Comparison of ENCODE assay signal across 16 cellular contexts in the genomic region with DNA sequence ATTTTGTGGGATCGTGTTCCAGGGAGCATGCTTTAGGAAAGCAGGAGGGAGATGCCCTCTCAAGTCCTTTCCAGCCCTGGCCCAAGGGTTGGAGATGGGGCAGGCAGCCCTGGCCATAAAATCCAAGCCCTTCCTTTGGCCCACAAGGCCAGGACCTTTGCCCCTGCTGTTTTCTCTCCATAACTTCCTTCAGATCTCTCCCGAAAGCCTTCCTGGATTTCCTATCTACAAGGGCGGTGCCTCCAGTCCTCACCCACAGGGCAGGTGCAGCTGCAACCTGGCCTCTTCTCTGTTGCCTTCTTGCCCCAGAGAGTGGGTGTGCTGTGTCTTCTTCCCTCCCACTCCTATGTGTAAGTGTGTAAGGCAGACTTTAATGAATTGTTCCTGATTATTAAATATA. TPM values are rescaled to one million over a fixed set of nuclear protein-coding genes. Genes with fewer than 3 reads are reported as not detected.
DNase-seq lines count a peak whose midpoint lies in the region; ATAC-seq and TF ChIP-seq lines count a peak whose summit lies in the region.
"Had no signal": no experiment of that assay in that cellular context is flagged by ENCODE, and none has a peak within 500 bp of the region (broad histone marks: within the 10 kb centered on the region; RNA-seq: fewer than 3 reads in every experiment).

No MANE protein-coding gene starts in this region.

- no peak overlapping the region for H3K4me2 ChIP-seq in mesenchymal stem cell (ENCODE audit: low read length, poor library complexity, severe bottlenecking)

- H3K27ac ChIP-seq in Peyer's patch (peak overlapping the region in 3 of 4 donors; percentile 25 to 74 (median 59)), mesenchymal stem cell (ENCODE audit: low read length, poor library complexity, severe bottlenecking) (no peak overlapping the region), adrenal gland (no peak overlapping the region)
- H3K27ac ChIP-seq: C4-2B, SJSA1 had no signal

- no peak overlapping the region for H3K14ac ChIP-seq in mesenchymal stem cell (ENCODE audit: low read length in 2 of 2)

- peaks cover 2% of the 10 kb centered on the region for H3K79me1 ChIP-seq in mesenchymal stem cell (replicated peaks; ENCODE audit: low read length, poor library complexity, severe bottlenecking)

- H3K36me3 ChIP-seq in Peyer's patch (no peaks in the 10 kb centered on the region), mesenchymal stem cell (ENCODE audit: control insufficient read depth in 1 of 2, insufficient read depth in 2 of 2, low read depth in 1 of 2, low read length in 2 of 2) (no peaks in the 10 kb centered on the region), adrenal gland (replicated peaks in 1 of 2) (no peaks in the 10 kb centered on the region)
- H3K36me3 ChIP-seq: SJSA1 had no signal

- no peak overlapping the region for H2AFZ ChIP-seq in mesenchymal stem cell (ENCODE audit: low read depth, low read length)

- no peak overlapping the region for H3K27ac Mint-ChIP-seq in activated naive CD8-positive, alpha-beta T cell treated with anti-CD3 and anti-CD28 coated beads, Interleukin-2, amount 50 U/mL, for 24 hours
- no peak overlapping the region for H3K27ac Mint-ChIP-seq in activated naive CD8-positive, alpha-beta T cell treated with anti-CD3 and anti-CD28 coated beads for 36 hours
- peak overlapping the region; percentile 60 for H3K27ac Mint-ChIP-seq in stimulated activated effector memory CD8-positive, alpha-beta T cell treated with anti-CD3 and anti-CD28 coated beads, Interleukin-12 subunit alpha, Interleukin-12 subunit beta, amount 100 ng/mL, for 72 hours
- H3K27ac Mint-ChIP-seq in glutamatergic neuron (ENCODE audit: unreplicated experiment): no peak overlapping the region

- DNase-seq in activated naive CD8-positive, alpha-beta T cell treated with anti-CD3 and anti-CD28 coated beads, Interleukin-2, amount 50 U/mL, for 24 hours: no peak
- no peak for DNase-seq in activated naive CD8-positive, alpha-beta T cell treated with anti-CD3 and anti-CD28 coated beads for 36 hours
- DNase-seq in Peyer's patch (peak in 2 of 3 donors; percentile 83 to 86), mesenchymal stem cell (no peak), adrenal gland (no peak), NOMO-1 (lab: John Stamatoyannopoulos, UW; ENCODE audit: unreplicated experiment in 2 of 2) (no peak), glutamatergic neuron (no peak)
- no peak for DNase-seq in stimulated activated effector memory CD8-positive, alpha-beta T cell treated with anti-CD3 and anti-CD28 coated beads, Interleukin-12 subunit alpha, Interleukin-12 subunit beta, amount 100 ng/mL, for 72 hours (ENCODE audit: low spot score in 2 of 2)
- DNase-seq: H7, Karpas-422, MM.1S, NCI-H1092 treated with DMSO at 0.1 percent for 48 hours, NCI-H526 treated with DMSO at 0.1 percent for 48 hours, PC-3 had no signal

- H4K8ac ChIP-seq in mesenchymal stem cell (ENCODE audit: low read length): no peak overlapping the region

- no peak overlapping the region for H2BK5ac ChIP-seq in mesenchymal stem cell (ENCODE audit: low read depth, low read length, poor library complexity, severe bottlenecking)

- H2AK5ac ChIP-seq in mesenchymal stem cell (ENCODE audit: low read length, severe bottlenecking): peak overlapping the region; percentile 11

- peaks cover 47% of the 10 kb centered on the region for H3K4me1 Mint-ChIP-seq in activated naive CD8-positive, alpha-beta T cell treated with anti-CD3 and anti-CD28 coated beads, Interleukin-2, amount 50 U/mL, for 24 hours
- H3K4me1 Mint-ChIP-seq in activated naive CD8-positive, alpha-beta T cell treated with anti-CD3 and anti-CD28 coated beads for 36 hours: peaks cover 34% of the 10 kb centered on the region
- peaks cover 58% of the 10 kb centered on the region for H3K4me1 Mint-ChIP-seq in stimulated activated effector memory CD8-positive, alpha-beta T cell treated with anti-CD3 and anti-CD28 coated beads, Interleukin-12 subunit alpha, Interleukin-12 subunit beta, amount 100 ng/mL, for 72 hours
- peaks cover 9% of the 10 kb centered on the region for H3K4me1 Mint-ChIP-seq in glutamatergic neuron (ENCODE audit: low read depth, unreplicated experiment)

- H4K91ac ChIP-seq in mesenchymal stem cell (ENCODE audit: low read length): no peak overlapping the region

- H2BK12ac ChIP-seq in mesenchymal stem cell (ENCODE audit: low read length in 2 of 2): peak overlapping the region in 1 of 2 experiments; percentile 79

- H2BK15ac ChIP-seq in mesenchymal stem cell (ENCODE audit: low read depth, poor library complexity, severe bottlenecking): no peak overlapping the region

- H3K9me3 ChIP-seq in Peyer's patch (no peaks in the 10 kb centered on the region), mesenchymal stem cell (ENCODE audit: control insufficient read depth, low read length) (no peaks in the 10 kb centered on the region), adrenal gland (replicated peaks in 1 of 3) (no peaks in the 10 kb centered on the region)
- H3K9me3 ChIP-seq: SJSA1 had no signal

- no peak overlapping the region for H3K4me3 ChIP-seq in Peyer's patch
- H3K4me3 ChIP-seq in mesenchymal stem cell (ENCODE audit: insufficient read depth in 1 of 2, low read depth in 1 of 2, low read length in 2 of 2): no peak overlapping the region
- H3K4me3 ChIP-seq in adrenal gland: no peak overlapping the region
- H3K4me3 ChIP-seq: SJSA1 had no signal

- H3K9ac ChIP-seq in mesenchymal stem cell (ENCODE audit: low read length): no peak overlapping the region

- H3K23ac ChIP-seq in mesenchymal stem cell (ENCODE audit: low read length in 2 of 2): no peak overlapping the region

- WGBS in mesenchymal stem cell: 86% methylated on average over 3 of the region's 3 CpGs
- WGBS in adrenal gland, 4 donors: 77 to 100% (median 97%) methylated on average over 3 of the region's 3 CpGs

- no peak overlapping the region for H3K4ac ChIP-seq in mesenchymal stem cell (ENCODE audit: low read depth in 1 of 2, low read length in 2 of 2)

- H3K4me3 Mint-ChIP-seq in activated naive CD8-positive, alpha-beta T cell treated with anti-CD3 and anti-CD28 coated beads, Interleukin-2, amount 50 U/mL, for 24 hours: peak overlapping the region; percentile 17
- no peak overlapping the region for H3K4me3 Mint-ChIP-seq in activated naive CD8-positive, alpha-beta T cell treated with anti-CD3 and anti-CD28 coated beads for 36 hours
- peak overlapping the region; percentile 84 for H3K4me3 Mint-ChIP-seq in stimulated activated effector memory CD8-positive, alpha-beta T cell treated with anti-CD3 and anti-CD28 coated beads, Interleukin-12 subunit alpha, Interleukin-12 subunit beta, amount 100 ng/mL, for 72 hours
- H3K4me3 Mint-ChIP-seq in glutamatergic neuron (ENCODE audit: unreplicated experiment): no peak overlapping the region

- intact Hi-C loops in adrenal gland (cut with DNase I): no loop called here

- TF ChIP-seq POLR2A in Peyer's patch (IDR thresholded peaks at IDR 0.05): no peak
- TF ChIP-seq POLR2A in adrenal gland (IDR thresholded peaks at IDR 0.05): no peak

- H3K27me3 ChIP-seq in Peyer's patch (no peaks in the 10 kb centered on the region), mesenchymal stem cell (ENCODE audit: control insufficient read depth in 1 of 2, insufficient read depth in 1 of 2, low read length in 2 of 2) (no peaks in the 10 kb centered on the region), adrenal gland (no peaks in the 10 kb centered on the region)
- H3K27me3 ChIP-seq: SJSA1 had no signal

- no peak for ATAC-seq in activated naive CD8-positive, alpha-beta T cell treated with anti-CD3 and anti-CD28 coated beads, Interleukin-2, amount 50 U/mL, for 24 hours
- no peak for ATAC-seq in stimulated activated effector memory CD8-positive, alpha-beta T cell treated with anti-CD3 and anti-CD28 coated beads, Interleukin-12 subunit alpha, Interleukin-12 subunit beta, amount 100 ng/mL, for 72 hours
- ATAC-seq: PC-3 had no signal

- peaks cover 4% of the 10 kb centered on the region for H3K27me3 Mint-ChIP-seq in activated naive CD8-positive, alpha-beta T cell treated with anti-CD3 and anti-CD28 coated beads, Interleukin-2, amount 50 U/mL, for 24 hours
- H3K27me3 Mint-ChIP-seq in activated naive CD8-positive, alpha-beta T cell treated with anti-CD3 and anti-CD28 coated beads for 36 hours: no peaks in the 10 kb centered on the region
- peaks cover 3% of the 10 kb centered on the region for H3K27me3 Mint-ChIP-seq in glutamatergic neuron (ENCODE audit: unreplicated experiment)

- no peak overlapping the region for H3K18ac ChIP-seq in mesenchymal stem cell (ENCODE audit: low read depth in 1 of 2, low read length in 2 of 2)

- no peak overlapping the region for H2BK120ac ChIP-seq in mesenchymal stem cell (ENCODE audit: low read depth, low read length)

- TF ChIP-seq CTCF in Peyer's patch (IDR thresholded peaks at IDR 0.05) (no peak), adrenal gland (IDR thresholded peaks at IDR 0.05) (no peak), glutamatergic neuron (IDR thresholded peaks at IDR 0.05; ENCODE audit: partially characterized antibody, unreplicated experiment) (no peak)

- peaks cover 10% of the 10 kb centered on the region for H3K9me3 Mint-ChIP-seq in activated naive CD8-positive, alpha-beta T cell treated with anti-CD3 and anti-CD28 coated beads, Interleukin-2, amount 50 U/mL, for 24 hours
- H3K9me3 Mint-ChIP-seq in activated naive CD8-positive, alpha-beta T cell treated with anti-CD3 and anti-CD28 coated beads for 36 hours: peaks cover 7% of the 10 kb centered on the region
- peaks cover 4% of the 10 kb centered on the region for H3K9me3 Mint-ChIP-seq in stimulated activated effector memory CD8-positive, alpha-beta T cell treated with anti-CD3 and anti-CD28 coated beads, Interleukin-12 subunit alpha, Interleukin-12 subunit beta, amount 100 ng/mL, for 72 hours
- H3K9me3 Mint-ChIP-seq in glutamatergic neuron (ENCODE audit: unreplicated experiment): peaks cover 5% of the 10 kb centered on the region

- H3K36me3 Mint-ChIP-seq in activated naive CD8-positive, alpha-beta T cell treated with anti-CD3 and anti-CD28 coated beads, Interleukin-2, amount 50 U/mL, for 24 hours (ENCODE audit: low read depth): peaks cover 5% of the 10 kb centered on the region
- peaks cover 7% of the 10 kb centered on the region for H3K36me3 Mint-ChIP-seq in activated naive CD8-positive, alpha-beta T cell treated with anti-CD3 and anti-CD28 coated beads for 36 hours
- H3K36me3 Mint-ChIP-seq in stimulated activated effector memory CD8-positive, alpha-beta T cell treated with anti-CD3 and anti-CD28 coated beads, Interleukin-12 subunit alpha, Interleukin-12 subunit beta, amount 100 ng/mL, for 72 hours: peaks cover 22% of the 10 kb centered on the region
- no peaks in the 10 kb centered on the region for H3K36me3 Mint-ChIP-seq in glutamatergic neuron (ENCODE audit: unreplicated experiment)

- H3K4me1 ChIP-seq in Peyer's patch (peaks cover 0 to 17% (median 8%) of the 10 kb centered on the region in 4 donors), mesenchymal stem cell (ENCODE audit: control insufficient read depth, insufficient read depth, low read depth, low read length) (peaks cover 15% of the 10 kb centered on the region), adrenal gland (replicated peaks in 1 of 2) (peaks cover 0 to 9% of the 10 kb centered on the region in 2 donors)

RNA-seq across cellular contexts. Expression of a gene that starts 8.5 kb away (rescaled TPM):
- total RNA-seq in activated naive CD8-positive, alpha-beta T cell treated with anti-CD3 and anti-CD28 coated beads for 36 hours: 10 to 100 TPM; 25.5 to 25.9 TPM
- total RNA-seq in Peyer's patch (10 to 100 TPM; 12.1 to 27.9 (median 15.3) TPM), adrenal gland (10 to 100 TPM in 7 of 8 donors, 1 to 10 TPM in 1; 3.6 to 27.8 (median 13.9) TPM), glutamatergic neuron (ENCODE audit: unreplicated experiment) (18.3 TPM)
- polyA plus RNA-seq in mesenchymal stem cell (2013, experiment 1 of 2): 7.9 TPM
- 7.3 TPM for polyA plus RNA-seq in mesenchymal stem cell (2013, experiment 2 of 2)
- polyA plus RNA-seq in adrenal gland: 10 to 100 TPM in 1 of 3 donors, 1 to 10 TPM in 2; 1.3 to 12.1 (median 2.7) TPM

RNA-seq across cellular contexts. Expression of a gene that starts 27.6 kb away (rescaled TPM):
- not detected for total RNA-seq in activated naive CD8-positive, alpha-beta T cell treated with anti-CD3 and anti-CD28 coated beads for 36 hours
- total RNA-seq in Peyer's patch (10 to 100 TPM; 13.2 to 59.4 (median 32.2) TPM), adrenal gland (not detected), glutamatergic neuron (ENCODE audit: unreplicated experiment) (0.64 TPM)
- polyA plus RNA-seq in mesenchymal stem cell (2013, experiment 1 of 2): not detected
- polyA plus RNA-seq in mesenchymal stem cell (2013, experiment 2 of 2): not detected
- not detected for polyA plus RNA-seq in adrenal gland
- total RNA-seq: PC-3, SJSA1 had no signal

RNA-seq across cellular contexts. Expression of a gene that starts 41.1 kb away (rescaled TPM):
- total RNA-seq in activated naive CD8-positive, alpha-beta T cell treated with anti-CD3 and anti-CD28 coated beads for 36 hours: 100 to 1,000 TPM; 118 to 121 TPM
- total RNA-seq in Peyer's patch: 10 to 100 TPM; 33.6 to 51.3 (median 43.0) TPM
- polyA plus RNA-seq in mesenchymal stem cell (2013, experiment 1 of 2): 64.1 TPM
- polyA plus RNA-seq in mesenchymal stem cell (2013, experiment 2 of 2): 71.4 TPM
- total RNA-seq in adrenal gland: 10 to 100 TPM; 30.9 to 57.3 (median 48.0) TPM
- polyA plus RNA-seq in adrenal gland: 10 to 100 TPM; 43.7 to 62.8 (median 49.6) TPM
- 125 TPM for total RNA-seq in glutamatergic neuron (ENCODE audit: unreplicated experiment)

RNA-seq across cellular contexts. Expression of a gene that starts 46.8 kb away (rescaled TPM):
- total RNA-seq in activated naive CD8-positive, alpha-beta T cell treated with anti-CD3 and anti-CD28 coated beads for 36 hours: not detected
- total RNA-seq in Peyer's patch: 10 to 100 TPM in 3 of 4 donors, not detected in 1; 11.3 to 19.5 (median 15.4) TPM
- not detected for polyA plus RNA-seq in mesenchymal stem cell (2013, experiment 1 of 2)
- polyA plus RNA-seq in mesenchymal stem cell (2013, experiment 2 of 2): not detected
- total RNA-seq in adrenal gland: under 1 TPM in 1 of 8 donors, not detected in 7; 0.69 TPM
- polyA plus RNA-seq in adrenal gland: not detected
- not detected for total RNA-seq in glutamatergic neuron (ENCODE audit: unreplicated experiment)
- total RNA-seq: H7, PC-3, SJSA1 had no signal

RNA-seq across cellular contexts. Expression of a gene that starts 53.5 kb away (rescaled TPM):
- total RNA-seq in activated naive CD8-positive, alpha-beta T cell treated with anti-CD3 and anti-CD28 coated beads for 36 hours: under 1 TPM; 0.20 to 0.33 TPM
- total RNA-seq in Peyer's patch (1 to 10 TPM in 3 of 4 donors, under 1 TPM in 1; 0.53 to 4.1 (median 2.8) TPM), adrenal gland (10 to 100 TPM in 5 of 8 donors, 1 to 10 TPM in 3; 6.3 to 46.1 (median 18.0) TPM), glutamatergic neuron (ENCODE audit: unreplicated experiment) (1.1 TPM)
- 6.9 TPM for polyA plus RNA-seq in mesenchymal stem cell (2013, experiment 1 of 2)
- 7.7 TPM for polyA plus RNA-seq in mesenchymal stem cell (2013, experiment 2 of 2)
- 10 to 100 TPM in 2 of 3 donors, under 1 TPM in 1; 0.66 to 52.5 (median 15.6) TPM for polyA plus RNA-seq in adrenal gland

Comparison
In these comparisons a context has a peak if more than half of its experiments do, and no peak if none do; other contexts are left out.
1. H3K4me3 Mint-ChIP-seq: peak in activated naive CD8-positive, alpha-beta T cell treated with anti-CD3 and anti-CD28 coated beads, Interleukin-2, amount 50 U/mL, for 24 hours (single experiment) and stimulated activated effector memory CD8-positive, alpha-beta T cell treated with anti-CD3 and anti-CD28 coated beads, Interleukin-12 subunit alpha, Interleukin-12 subunit beta, amount 100 ng/mL, for 72 hours (single experiment); none in activated naive CD8-positive, alpha-beta T cell treated with anti-CD3 and anti-CD28 coated beads for 36 hours (single experiment) and glutamatergic neuron (single experiment).
2. DNase-seq: peak in Peyer's patch (2 of 3); none in activated naive CD8-positive, alpha-beta T cell treated with anti-CD3 and anti-CD28 coated beads, Interleukin-2, amount 50 U/mL, for 24 hours (single experiment), activated naive CD8-positive, alpha-beta T cell treated with anti-CD3 and anti-CD28 coated beads for 36 hours (single experiment), mesenchymal stem cell (single experiment), stimulated activated effector memory CD8-positive, alpha-beta T cell treated with anti-CD3 and anti-CD28 coated beads, Interleukin-12 subunit alpha, Interleukin-12 subunit beta, amount 100 ng/mL, for 72 hours (0 of 2), adrenal gland (0 of 7), NOMO-1 (0 of 2) and glutamatergic neuron (single experiment).
3. H3K27ac ChIP-seq: peak in Peyer's patch (3 of 4); none in mesenchymal stem cell (single experiment) and adrenal gland (0 of 5).